Comparison of ENCODE assay signal across 8 cellular contexts in genomic region chr13:30607908-30608307, GRCh38. TPM values are rescaled to one million over a fixed set of nuclear protein-coding genes. Genes with fewer than 3 reads are reported as not detected.
A peak's percentile ranks its signal among the peaks of the same experiment; 100 is the strongest.
DNase-seq lines count a peak whose midpoint lies in the region; ATAC-seq, FAIRE-seq and TF ChIP-seq lines count a peak whose summit lies in the region.

No MANE protein-coding gene starts in this region.

- peak; percentile 94 for ATAC-seq in HG02571 (IDR thresholded peaks at IDR 0.05; ENCODE audit: unreplicated experiment)

- no peak for TF ChIP-seq CTCF in osteocyte (IDR thresholded peaks at IDR 0.05)

- no peaks in the 10 kb centered on the region for H3K9me3 Mint-ChIP-seq in osteocyte (ENCODE audit: unreplicated experiment)

- peak; percentile 62 for DNase-seq in GM12892 (ENCODE audit: insufficient read length)
- peak; percentile 80 for DNase-seq in NCI-H2029 (lab: John Stamatoyannopoulos, UW)
- DNase-seq in activated T-helper 1 cell treated with Interleukin-2 at 50 U/mL for 16 hours (ENCODE audit: low read depth): peak; percentile 36
- peak; percentile 21 to 39 (median 25) for DNase-seq in stimulated activated CD4-positive, alpha-beta T cell treated with anti-CD3 and anti-CD28 coated beads, TNF-alpha, amount 100 ng/mL, for 24 hours (ENCODE audit: low read depth in 3 of 3)
- DNase-seq in inferior parietal cortex (ENCODE audit: extremely low spot score): no peak
- no peak for DNase-seq in NCI-H774 (lab: John Stamatoyannopoulos, UW)
- no peak for DNase-seq in osteocyte (ENCODE audit: extremely low spot score, unreplicated experiment)

- H3K4me1 Mint-ChIP-seq in osteocyte (ENCODE audit: unreplicated experiment): peaks cover 11% of the 10 kb centered on the region

- peak; percentile 95 for FAIRE-seq in GM12892 (lab: Jason Lieb, UNC)

- H3K36me3 Mint-ChIP-seq in osteocyte (ENCODE audit: unreplicated experiment): no peaks in the 10 kb centered on the region

- H3K27ac Mint-ChIP-seq in osteocyte (ENCODE audit: unreplicated experiment): no peak overlapping the region

- no peaks in the 10 kb centered on the region for H3K27me3 Mint-ChIP-seq in osteocyte (ENCODE audit: unreplicated experiment)

- TF ChIP-seq POLR2A in GM12892 (IDR thresholded peaks at IDR 0.05; ENCODE audit: low read depth, low read length): no peak

- H3K4me3 Mint-ChIP-seq in osteocyte (ENCODE audit: unreplicated experiment): no peak overlapping the region

RNA-seq across cellular contexts. Expression of gene USPL1, which starts 9.8 kb away (rescaled TPM):
- 9.3 TPM for polyA plus RNA-seq in GM12892 (2012; ENCODE audit: missing spikeins)
- total RNA-seq in osteocyte: 11.9 TPM in 2 replicates

Comparison
In these comparisons a context has a peak if more than half of its experiments do, and no peak if none do; other contexts are left out.
1. DNase-seq: peak in GM12892 (single experiment), NCI-H2029 (single experiment), activated T-helper 1 cell treated with Interleukin-2 at 50 U/mL for 16 hours (single experiment) and stimulated activated CD4-positive, alpha-beta T cell treated with anti-CD3 and anti-CD28 coated beads, TNF-alpha, amount 100 ng/mL, for 24 hours (3 of 3); none in inferior parietal cortex (single experiment), NCI-H774 (single experiment) and osteocyte (single experiment).